ENCODE assay signal across 20 cellular contexts in genomic region chr9:109315480-109315879, GRCh38. TPM values are rescaled to one million over a fixed set of nuclear protein-coding genes. Genes with fewer than 3 reads are reported as not detected.
DNase-seq lines count a peak whose midpoint lies in the region; ATAC-seq and TF ChIP-seq lines count a peak whose summit lies in the region.
"Had no signal": no experiment of that assay in that cellular context is flagged by ENCODE, and none has a peak within 500 bp of the region (broad histone marks: within the 10 kb centered on the region; RNA-seq: fewer than 3 reads in every experiment).

No MANE protein-coding gene starts in this region.

- H3K4me3 ChIP-seq in RWPE2 (ENCODE audit: severe bottlenecking) (no peak overlapping the region), trophoblast cell (ENCODE audit: low read depth, low read length) (no peak overlapping the region)
- H3K4me3 ChIP-seq: heart left ventricle, MG63, smooth muscle cell had no signal

- no peak overlapping the region for H4K8ac ChIP-seq in trophoblast cell (ENCODE audit: low read depth, low read length)

- DNase-seq in CD14-positive monocyte (ENCODE audit: low spot score), result no peak
- DNase-seq in KBM-7, result peak; percentile 27
- no peak for DNase-seq in RWPE2 (ENCODE audit: low spot score)
- DNase-seq in trophoblast cell, result no peak
- no peak for DNase-seq in NCI-H524 treated with DMSO at 0.1 percent for 48 hours (lab: John Stamatoyannopoulos, UW)
- no peak for DNase-seq in HK-2 (ENCODE audit: unreplicated experiment)
- no peak for DNase-seq in central memory CD4-positive, alpha-beta T cell
- DNase-seq: activated CD4-positive, alpha-beta T cell treated with anti-CD3 and anti-CD28 coated beads for 1 hour; activated CD8-positive, alpha-beta T cell treated with anti-CD3 and anti-CD28 coated beads for 36 hours; brain microvascular endothelial cell; CD8-positive, alpha-beta T cell; effector memory CD8-positive, alpha-beta T cell; mesendoderm; naive thymus-derived CD4-positive, alpha-beta T cell; stimulated activated CD4-positive, alpha-beta T cell treated with anti-CD3 and anti-CD28 coated beads, Interleukin-4, amount 100 ng/mL, for 1 hour had no signal

- H3K14ac ChIP-seq in trophoblast cell (ENCODE audit: low read length), result no peak overlapping the region

- H2AFZ ChIP-seq in trophoblast cell (ENCODE audit: insufficient read depth, low read length, poor library complexity), result no peak overlapping the region

- no peak overlapping the region for H3K23ac ChIP-seq in trophoblast cell (ENCODE audit: low read length)

- H3K4me2 ChIP-seq in trophoblast cell (ENCODE audit: low read length), result no peak overlapping the region
- H3K4me2 ChIP-seq: smooth muscle cell had no signal

- H3K4ac ChIP-seq in trophoblast cell (ENCODE audit: low read depth, low read length), result peak overlapping the region; percentile 29

- peaks cover 8% of the 10 kb centered on the region for H3K79me1 ChIP-seq in trophoblast cell (ENCODE audit: low read length)

- H3K79me2 ChIP-seq in trophoblast cell (ENCODE audit: control insufficient read depth, insufficient read depth, low read length, poor library complexity), result peaks cover 18% of the 10 kb centered on the region

- no peak overlapping the region for H2BK5ac ChIP-seq in trophoblast cell (ENCODE audit: low read depth, low read length, poor library complexity)

- no peak overlapping the region for H4K12ac ChIP-seq in trophoblast cell (ENCODE audit: low read depth, low read length)

- no peak overlapping the region for H3K9ac ChIP-seq in trophoblast cell (ENCODE audit: low read length)

- H3K36me3 ChIP-seq in RWPE2 (ENCODE audit: low read depth) (no peaks in the 10 kb centered on the region), trophoblast cell (ENCODE audit: control insufficient read depth in 1 of 2, insufficient read depth in 2 of 2, low read length in 2 of 2) (no peaks in the 10 kb centered on the region)
- H3K36me3 ChIP-seq: brain microvascular endothelial cell, heart left ventricle, MG63 had no signal

- WGBS in trophoblast cell (ENCODE audit: extremely low coverage, insufficient coverage, insufficient read length), result no CpG with 5 or more reads among the region's 5 CpGs

- H3K27ac Mint-ChIP-seq in CD14-positive monocyte, result peak overlapping the region in 1 of 7 donors; percentile 21
- H3K27ac Mint-ChIP-seq: activated CD8-positive, alpha-beta T cell treated with anti-CD3 and anti-CD28 coated beads for 36 hours; CD8-positive, alpha-beta T cell; effector memory CD8-positive, alpha-beta T cell; naive thymus-derived CD4-positive, alpha-beta T cell; stimulated activated memory B cell treated with anti-CD40 and anti-IgM and Interleukin-4, amounts not matched to agents 10 μg/mL and 1 μg/mL and 100 μg/mL, for 72 hours had no signal

- in situ Hi-C loops in KBM-7 (cut with MboI; ENCODE audit: low pct_unique_long_range_greater_than_20kb, low sequenced_read_pairs), result no loop called here

- H3K27me3 ChIP-seq in RWPE2 (ENCODE audit: insufficient read depth, poor library complexity, severe bottlenecking) (no peaks in the 10 kb centered on the region), trophoblast cell (ENCODE audit: insufficient read depth, low read length) (no peaks in the 10 kb centered on the region)
- H3K27me3 ChIP-seq: MG63 had no signal

- H3K4me3 Mint-ChIP-seq in CD14-positive monocyte, result peak overlapping the region; percentile 18 to 27
- H3K4me3 Mint-ChIP-seq: activated CD8-positive, alpha-beta T cell treated with anti-CD3 and anti-CD28 coated beads for 36 hours; CD8-positive, alpha-beta T cell; effector memory CD8-positive, alpha-beta T cell; naive thymus-derived CD4-positive, alpha-beta T cell; stimulated activated memory B cell treated with anti-CD40 and anti-IgM and Interleukin-4, amounts not matched to agents 10 μg/mL and 1 μg/mL and 100 μg/mL, for 72 hours had no signal

- H3K9me3 Mint-ChIP-seq in CD14-positive monocyte, result peaks cover 0 to 14% (median 2%) of the 10 kb centered on the region in 7 donors
- H3K9me3 Mint-ChIP-seq: activated CD8-positive, alpha-beta T cell treated with anti-CD3 and anti-CD28 coated beads for 36 hours; CD8-positive, alpha-beta T cell; naive thymus-derived CD4-positive, alpha-beta T cell had no signal

- peaks cover 44% of the 10 kb centered on the region for H3K4me1 ChIP-seq in RWPE2 (ENCODE audit: insufficient read depth, poor library complexity, severe bottlenecking)
- H3K4me1 ChIP-seq in trophoblast cell (ENCODE audit: control insufficient read depth in 1 of 2, insufficient read depth in 2 of 2, low read length in 2 of 2), result peaks cover 9 to 29% of the 10 kb centered on the region in 2 experiments

- peaks cover 25% of the 10 kb centered on the region for H3K4me1 Mint-ChIP-seq in CD14-positive monocyte

- H3K36me3 Mint-ChIP-seq in CD14-positive monocyte, result peaks cover 0 to 2% of the 10 kb centered on the region in 2 donors
- H3K36me3 Mint-ChIP-seq: CD8-positive, alpha-beta T cell; naive thymus-derived CD4-positive, alpha-beta T cell; stimulated activated memory B cell treated with anti-CD40 and anti-IgM and Interleukin-4, amounts not matched to agents 10 μg/mL and 1 μg/mL and 100 μg/mL, for 72 hours had no signal

- ATAC-seq in RWPE2 (ENCODE audit: low read depth) (no peak), GM19395 (IDR thresholded peaks at IDR 0.05; ENCODE audit: unreplicated experiment) (no peak)
- ATAC-seq: activated CD8-positive, alpha-beta T cell treated with anti-CD3 and anti-CD28 coated beads for 36 hours; CD8-positive, alpha-beta T cell; effector memory CD8-positive, alpha-beta T cell; naive thymus-derived CD4-positive, alpha-beta T cell; stimulated activated memory B cell treated with anti-CD40 and anti-IgM and Interleukin-4, amounts not matched to agents 10 μg/mL and 1 μg/mL and 100 μg/mL, for 72 hours had no signal

- H4K91ac ChIP-seq in trophoblast cell (ENCODE audit: low read depth, low read length), result no peak overlapping the region

- H3K27me3 Mint-ChIP-seq in CD14-positive monocyte (ENCODE audit: low read depth in 3 of 3), result peaks cover 63 to 81% (median 67%) of the 10 kb centered on the region in 3 donors

- H2BK12ac ChIP-seq in trophoblast cell (ENCODE audit: low read length), result no peak overlapping the region

- intact Hi-C loops in CD14-positive monocyte (cut with micrococcal nuclease), result no loop called here

- H2AK5ac ChIP-seq in trophoblast cell (ENCODE audit: low read length), result no peak overlapping the region

- H3K9me3 ChIP-seq in RWPE2 (ENCODE audit: severe bottlenecking) (no peaks in the 10 kb centered on the region), trophoblast cell (ENCODE audit: insufficient read depth, low read depth, low read length) (no peaks in the 10 kb centered on the region)
- H3K9me3 ChIP-seq: heart left ventricle, MG63 had no signal

- H2BK120ac ChIP-seq in trophoblast cell (ENCODE audit: insufficient read depth, low read length, poor library complexity), result no peak overlapping the region

- H3K27ac ChIP-seq in RWPE2 (ENCODE audit: poor library complexity, severe bottlenecking), result peak overlapping the region; percentile 73
- H3K27ac ChIP-seq in trophoblast cell (ENCODE audit: low read depth, low read length), result no peak overlapping the region
- H3K27ac ChIP-seq: brain microvascular endothelial cell had no signal

- H3K18ac ChIP-seq in trophoblast cell (ENCODE audit: low read length), result no peak overlapping the region

- TF ChIP-seq CTCF in CD14-positive monocyte (IDR thresholded peaks at IDR 0.05) (no peak), RWPE2 (IDR thresholded peaks at IDR 0.05; ENCODE audit: poor library complexity, severe bottlenecking) (no peak)

RNA-seq across cellular contexts. Expression of gene EPB41L4B, which starts 5.4 kb away (rescaled TPM):
- not detected for polyA plus RNA-seq in CD14-positive monocyte
- 23.7 and 24.0 TPM in 2 replicates for polyA plus RNA-seq in trophoblast cell (2013)
- polyA plus RNA-seq: naive thymus-derived CD4-positive, alpha-beta T cell had no signal
